8 cellular contexts compared by ENCODE assay signal in genomic region chr10:44932338-44933116, GRCh38. TPM values are rescaled to one million over a fixed set of nuclear protein-coding genes. Genes with fewer than 3 reads are reported as not detected.
DNase-seq lines count a peak whose midpoint lies in the region; FAIRE-seq and TF ChIP-seq lines count a peak whose summit lies in the region.

No MANE protein-coding gene starts in this region.

- H3K4me3 ChIP-seq in adrenal gland (no peak overlapping the region), right atrium auricular region (no peak overlapping the region), retinal pigment epithelial cell (ENCODE audit: low read length) (no peak overlapping the region)

- TF ChIP-seq POLR2A in H54 (IDR thresholded peaks at IDR 0.05; ENCODE audit: low read depth, low read length) (no peak), adrenal gland (IDR thresholded peaks at IDR 0.05) (no peak)

- WGBS in adrenal gland, 4 donors, result 54 to 84% (median 65%) methylated on average over 5 to 11 of the region's 11 CpGs

- H3K27ac ChIP-seq in adrenal gland (no peak overlapping the region), right atrium auricular region (peak overlapping the region in 1 of 2 donors; percentile 8)

- DNase-seq in H54 (ENCODE audit: insufficient read length, low spot score) (peak; percentile 74), Kasumi-1 (lab: John Stamatoyannopoulos, UW) (peak; percentile 81 to 90), T-helper 1 cell (peak; percentile 56 to 76 (median 59)), adrenal gland (peak; percentile 84 to 96 (median 92)), right atrium auricular region (ENCODE audit: low spot score) (peak; percentile 94), retinal pigment epithelial cell (ENCODE audit: low read depth) (peak; percentile 21), NCI-H2171 (lab: John Stamatoyannopoulos, UW) (no peak)

- H3K4me1 ChIP-seq in adrenal gland (replicated peaks in 1 of 2), result peaks cover 3 to 26% of the 10 kb centered on the region in 2 donors
- peaks cover 0 to 48% of the 10 kb centered on the region in 2 donors for H3K4me1 ChIP-seq in right atrium auricular region

- TF ChIP-seq CTCF in GM12872 (IDR thresholded peaks at IDR 0.05; ENCODE audit: insufficient read depth, low read depth, low read length), result peak; percentile 99
- TF ChIP-seq CTCF in adrenal gland (IDR thresholded peaks at IDR 0.05), result peak; percentile 94 to 98 (median 95)
- TF ChIP-seq CTCF in right atrium auricular region (IDR thresholded peaks at IDR 0.05), result peak; percentile 92 to 99
- TF ChIP-seq CTCF in retinal pigment epithelial cell (conservative IDR thresholded peaks at IDR 0.05; ENCODE audit: low read depth, low read length), result peak; percentile 99

- FAIRE-seq in H54 (lab: Jason Lieb, UNC), result no peak

- intact Hi-C loops in adrenal gland (cut with DNase I), result loop anchor here in 1 of 2 donors (5.0 kb wide), 1 partner anchor 40 kb away; no protein-coding TSS in a partner anchor

- H3K36me3 ChIP-seq in adrenal gland (replicated peaks in 1 of 2), result no peaks in the 10 kb centered on the region
- no peaks in the 10 kb centered on the region for H3K36me3 ChIP-seq in right atrium auricular region

- no peaks in the 10 kb centered on the region for H3K27me3 ChIP-seq in adrenal gland
- H3K27me3 ChIP-seq in right atrium auricular region, result no peaks in the 10 kb centered on the region

- H3K9me3 ChIP-seq in adrenal gland (replicated peaks in 1 of 3) (no peaks in the 10 kb centered on the region), right atrium auricular region (no peaks in the 10 kb centered on the region)

RNA-seq across cellular contexts. Expression of gene TMEM72, which starts 21.4 kb away (rescaled TPM):
- not detected for total RNA-seq in adrenal gland
- polyA plus RNA-seq in adrenal gland, result not detected
- under 1 TPM in 1 of 2 donors, not detected in 1; 0.15 TPM for total RNA-seq in right atrium auricular region

RNA-seq across cellular contexts. Expression of gene RASSF4, which starts 27.1 kb away (rescaled TPM):
- total RNA-seq in adrenal gland (10 to 100 TPM in 7 of 8 donors, 1 to 10 TPM in 1; 6.6 to 38.8 (median 25.0) TPM), right atrium auricular region (10 to 100 TPM; 43.3 to 43.4 TPM)
- polyA plus RNA-seq in adrenal gland, result 10 to 100 TPM in 2 of 3 donors, 1 to 10 TPM in 1; 5.2 to 47.5 (median 38.3) TPM

RNA-seq across cellular contexts. Expression of gene DEPP1, which starts 46.1 kb away (rescaled TPM):
- 100 to 1,000 TPM in 4 of 8 donors, 10 to 100 TPM in 4; 13.2 to 179 (median 95.2) TPM for total RNA-seq in adrenal gland
- 10 to 100 TPM; 17.6 to 86.8 (median 18.2) TPM for polyA plus RNA-seq in adrenal gland
- total RNA-seq in right atrium auricular region, result 100 to 1,000 TPM in 1 of 2 donors, 10 to 100 TPM in 1; 68.8 to 143 TPM
